Comparison of ENCODE assay signal across 21 cellular contexts in the genomic region with DNA sequence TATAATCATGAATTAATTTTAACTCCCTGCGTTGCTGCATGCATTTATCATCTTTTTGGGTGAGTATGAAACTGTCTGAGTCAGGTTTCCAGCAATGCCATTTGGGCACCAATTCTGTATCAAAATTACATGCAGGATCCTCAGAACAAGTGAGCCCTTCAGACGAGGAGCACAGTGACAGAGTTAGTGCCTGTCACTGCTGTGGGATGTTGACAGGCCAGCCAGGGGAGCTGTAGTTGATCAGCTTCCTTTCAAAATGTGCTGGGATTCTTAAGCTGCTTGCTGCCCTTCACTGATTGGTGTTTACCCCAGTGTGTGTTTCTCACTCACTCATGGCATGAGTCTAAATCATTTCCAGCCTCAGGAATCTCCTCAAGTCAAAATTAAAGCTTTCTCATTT.
DNase-seq lines count a peak whose midpoint lies in the region; ATAC-seq and TF ChIP-seq lines count a peak whose summit lies in the region.
"Had no signal": no experiment of that assay in that cellular context is flagged by ENCODE, and none has a peak within 500 bp of the region (broad histone marks: within the 10 kb centered on the region; RNA-seq: fewer than 3 reads in every experiment).

No MANE protein-coding gene starts in this region.

- DNase-seq in cardiac muscle cell (ENCODE audit: low read depth in 1 of 2, low spot score in 1 of 2) (no peak), Right ventricle myocardium inferior (ENCODE audit: missing footprints) (no peak), heart left ventricle (no peak), left ventricle myocardium superior (no peak), kidney tubule cell (ENCODE audit: low spot score) (no peak), GM03348 (ENCODE audit: low spot score) (no peak), aorta (no peak)
- DNase-seq: 8988T; ACHN; AML-193; BE2C; CD4-positive, alpha-beta T cell; CD8-positive, alpha-beta memory T cell; DMS53; DMS79 treated with DMSO at 0.1 percent for 48 hours; GF-D8; H9 had no signal

- intact Hi-C loops in Right ventricle myocardium inferior (cut with DNase I): no loop called here
- intact Hi-C loops in heart left ventricle (cut with DNase I): loop anchor here in 1 of 10 donors (10.0 kb wide), 1 partner anchor 55 kb away; no protein-coding TSS in a partner anchor
- intact Hi-C loops in left ventricle myocardium superior (cut with micrococcal nuclease): no loop called here
- intact Hi-C loops in aorta (cut with DNase I): no loop called here

- H3K36me3 ChIP-seq in cardiac muscle cell (peaks cover 4% of the 10 kb centered on the region), heart left ventricle (no peaks in the 10 kb centered on the region), aorta (ENCODE audit: control insufficient read depth in 1 of 2, insufficient read depth in 2 of 2, low read length in 1 of 2) (peaks cover 0 to 2% of the 10 kb centered on the region in 2 donors)
- H3K36me3 ChIP-seq: BE2C; BLaER1 treated with 17β-estradiol and CSF1 and Interleukin-3, amounts not matched to agents 10 nM and 100 nM had no signal

- no peak for ATAC-seq in Right ventricle myocardium inferior
- peak; percentile 38 to 52 (median 46) for ATAC-seq in heart left ventricle
- ATAC-seq in left ventricle myocardium superior: peak; percentile 49
- no peak for ATAC-seq in aorta (ENCODE audit: low FRiP score)
- ATAC-seq: A549, GM23338, HCT116 had no signal

- no peak for TF ChIP-seq CTCF in cardiac muscle cell (IDR thresholded peaks at IDR 0.05; ENCODE audit: low read depth, low read length)
- TF ChIP-seq CTCF in heart left ventricle (IDR thresholded peaks at IDR 0.05): no peak

- H3K4me3 ChIP-seq in cardiac muscle cell (no peak overlapping the region), heart left ventricle (no peak overlapping the region), aorta (ENCODE audit: low read length in 2 of 2) (no peak overlapping the region)
- H3K4me3 ChIP-seq: A549; BLaER1 treated with 17β-estradiol and CSF1 and Interleukin-3, amounts not matched to agents 10 nM and 100 nM; GM23338 had no signal

- 30 to 49% (median 42%) methylated on average over 2 of the region's 2 CpGs for WGBS in heart left ventricle, 4 donors
- 90 to 91% methylated on average over 2 of the region's 2 CpGs for WGBS in aorta, 2 donors

- H3K4me1 ChIP-seq in cardiac muscle cell (ENCODE audit: low read depth) (no peaks in the 10 kb centered on the region), heart left ventricle (peaks cover 0 to 43% (median 8%) of the 10 kb centered on the region in 12 donors), aorta (ENCODE audit: control insufficient read depth in 1 of 2, insufficient read depth in 2 of 2, low read length in 2 of 2) (peaks cover 0 to 5% of the 10 kb centered on the region in 2 donors)
- H3K4me1 ChIP-seq: A549, BE2C had no signal

- no peak for TF ChIP-seq POLR2A in heart left ventricle (IDR thresholded peaks at IDR 0.05)

- H3K27ac ChIP-seq in cardiac muscle cell (peak overlapping the region; percentile 21), heart left ventricle (peak overlapping the region in 6 of 12 donors; percentile 7 to 49 (median 42)), aorta (ENCODE audit: low read depth in 1 of 2, low read length in 2 of 2) (no peak overlapping the region)
- H3K27ac ChIP-seq: A549; BLaER1 treated with 17β-estradiol and CSF1 and Interleukin-3, amounts not matched to agents 10 nM and 100 nM had no signal

- H3K9me3 ChIP-seq in cardiac muscle cell (ENCODE audit: low read depth): no peaks in the 10 kb centered on the region
- no peaks in the 10 kb centered on the region for H3K9me3 ChIP-seq in heart left ventricle
- no peaks in the 10 kb centered on the region for H3K9me3 ChIP-seq in aorta (ENCODE audit: control insufficient read depth, low read length)
- H3K9me3 ChIP-seq: A549; BE2C; BLaER1 treated with 17β-estradiol and CSF1 and Interleukin-3, amounts not matched to agents 10 nM and 100 nM had no signal

- no peaks in the 10 kb centered on the region for H3K27me3 ChIP-seq in cardiac muscle cell
- H3K27me3 ChIP-seq in heart left ventricle: no peaks in the 10 kb centered on the region
- no peaks in the 10 kb centered on the region for H3K27me3 ChIP-seq in aorta (ENCODE audit: control insufficient read depth in 1 of 2, insufficient read depth in 2 of 2, low read length in 1 of 2)
- H3K27me3 ChIP-seq: BE2C; BLaER1 treated with 17β-estradiol and CSF1 and Interleukin-3, amounts not matched to agents 10 nM and 100 nM had no signal

Comparison
In these comparisons a context has a peak if more than half of its experiments do, and no peak if none do; other contexts are left out.
1. ATAC-seq: peak in heart left ventricle (4 of 4) and left ventricle myocardium superior (single experiment); none in Right ventricle myocardium inferior (single experiment) and aorta (single experiment).